Comparison of ENCODE assay signal across 17 cellular contexts in the genomic region with DNA sequence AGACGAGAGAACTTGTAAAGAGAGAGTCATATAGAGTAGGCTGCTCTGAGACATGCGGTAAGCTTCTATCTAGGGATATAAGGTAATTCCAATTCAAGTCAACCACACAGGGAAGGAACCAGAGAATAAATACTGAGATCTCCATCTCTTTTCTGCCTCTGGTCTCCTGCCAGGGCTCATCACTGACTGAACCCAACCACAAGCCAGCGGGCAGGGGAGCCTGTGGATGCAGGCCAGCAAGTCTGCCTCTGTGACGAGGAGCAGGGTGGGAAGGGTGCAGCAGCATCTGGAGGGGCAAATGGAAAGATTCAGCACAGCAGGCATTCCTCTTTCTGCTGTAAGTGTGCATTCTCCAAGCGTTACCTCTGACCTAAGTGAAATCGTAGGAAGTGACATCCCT.
"Had no signal": no experiment of that assay in that cellular context is flagged by ENCODE, and none has a peak within 500 bp of the region (broad histone marks: within the 10 kb centered on the region; RNA-seq: fewer than 3 reads in every experiment).

No MANE protein-coding gene starts in this region.

- H3K4me3 Mint-ChIP-seq: activated naive CD4-positive, alpha-beta T cell treated with anti-CD3 and anti-CD28 coated beads, Interleukin-2, amount 10 ng/mL, durations not matched to agents 7 days and 5 days; stimulated activated naive CD8-positive, alpha-beta T cell treated with anti-CD3 and anti-CD28 coated beads, Interleukin-15, Interleukin-2, amounts not matched to agents 100 ng/mL and 50 ng/mL, for 24 hours; T-helper 17 cell had no signal

- H3K27ac Mint-ChIP-seq: T-helper 17 cell had no signal

- ATAC-seq: gastrocnemius medialis, right cardiac atrium, T-helper 17 cell had no signal

- DNase-seq: activated CD4-positive, alpha-beta T cell treated with anti-CD3 and anti-CD28 coated beads, Interleukin-2, amount 50 U/mL, for 1 hour; activated naive CD4-positive, alpha-beta T cell treated with anti-CD3 and anti-CD28 coated beads, Interleukin-2, amount 10 ng/mL, durations not matched to agents 7 days and 5 days; aorta; cerebellar nuclear complex; esophagus squamous epithelium; gastrocnemius medialis; head of caudate nucleus; midbrain; nucleus accumbens; right cardiac atrium; stimulated activated CD4-positive, alpha-beta T cell treated with anti-CD3 and anti-CD28 coated beads, Interleukin-12 subunit alpha, Interleukin-12 subunit beta, amount 100 ng/mL, for 4 hours; stimulated activated CD4-positive, alpha-beta T cell treated with anti-CD3 and anti-CD28 coated beads, Interleukin-4, amount 100 ng/mL, for 4 hours; substantia nigra; SW 1271; T-helper 17 cell; thyroid gland had no signal

- H3K27me3 Mint-ChIP-seq: activated naive CD4-positive, alpha-beta T cell treated with anti-CD3 and anti-CD28 coated beads, Interleukin-2, amount 10 ng/mL, durations not matched to agents 7 days and 5 days; stimulated activated naive CD8-positive, alpha-beta T cell treated with anti-CD3 and anti-CD28 coated beads, Interleukin-15, Interleukin-2, amounts not matched to agents 100 ng/mL and 50 ng/mL, for 24 hours; T-helper 17 cell had no signal
